In the genomic region with DNA sequence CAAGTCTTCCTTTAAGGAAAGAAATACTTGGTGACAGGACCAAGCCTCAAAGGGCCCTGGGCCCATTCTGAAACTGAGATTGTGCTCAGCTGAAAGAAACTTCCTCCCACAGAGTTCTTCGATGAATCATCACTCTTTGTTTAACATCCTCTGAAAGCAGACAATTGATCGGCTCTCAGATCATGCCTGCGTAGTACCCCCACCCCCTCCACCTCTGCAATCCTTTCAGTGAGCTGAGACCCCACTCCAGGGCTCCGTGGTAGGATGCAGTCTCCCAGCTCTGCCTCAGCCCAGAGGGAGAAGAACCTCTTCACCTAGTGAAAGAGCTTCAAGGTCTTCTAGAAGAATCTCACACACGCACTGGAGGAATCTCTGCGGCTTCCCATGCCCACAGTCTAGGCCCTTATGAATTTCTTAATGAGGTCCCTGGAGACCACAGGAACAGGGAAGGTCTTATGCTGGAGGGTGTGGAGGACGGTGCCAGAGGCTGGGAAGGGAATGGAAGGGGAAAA, we compare ENCODE assay signal across 9 cellular contexts.
DNase-seq lines count a peak whose midpoint lies in the region; ATAC-seq lines count a peak whose summit lies in the region.
"Had no signal": no experiment of that assay in that cellular context is flagged by ENCODE, and none has a peak within 500 bp of the region (broad histone marks: within the 10 kb centered on the region; RNA-seq: fewer than 3 reads in every experiment).

No MANE protein-coding gene starts in this region.

- DNase-seq in DMS53 (lab: John Stamatoyannopoulos, UW) (peak; percentile 12), DMS53 treated with DMSO at 0.1 percent for 48 hours (lab: John Stamatoyannopoulos, UW; ENCODE audit: unreplicated experiment) (no peak), DMS79 treated with DMSO at 0.1 percent for 48 hours (lab: John Stamatoyannopoulos, UW) (no peak), NCI-H1436 treated with DMSO at 0.1 percent for 48 hours (lab: John Stamatoyannopoulos, UW) (no peak)
- peak; percentile 61 to 66 for DNase-seq in activated T-cell treated with anti-CD3 and anti-CD28 coated beads, Interleukin-2, amount 50 U/mL, for 48 hours

- WGBS in mesodermal cell (ENCODE audit: insufficient coverage in 2 of 2), 2 experiments = 2 to 20% methylated on average over 4 to 5 of the region's 7 CpGs

- no peaks in the 10 kb centered on the region for H3K9me3 ChIP-seq in mesodermal cell (ENCODE audit: control insufficient read depth, low read length)

- peaks cover 28% of the 10 kb centered on the region for H3K4me1 ChIP-seq in mesodermal cell (ENCODE audit: control insufficient read depth, insufficient read depth, low read length, poor library complexity, severe bottlenecking)

- H3K27ac ChIP-seq in mesodermal cell (ENCODE audit: low read depth, low read length, severe bottlenecking) = peak overlapping the region; percentile 93
- H3K27ac ChIP-seq: 22Rv1 had no signal

- ATAC-seq in HG03469 (IDR thresholded peaks at IDR 0.05; ENCODE audit: unreplicated experiment) (peak; percentile 79), GM19324 (IDR thresholded peaks at IDR 0.05; ENCODE audit: low FRiP score, unreplicated experiment) (no peak)

- H3K4me3 ChIP-seq in mesodermal cell (ENCODE audit: extremely low read depth, insufficient read depth, low read length, poor library complexity, severe bottlenecking) = no peak overlapping the region

- H3K36me3 ChIP-seq in mesodermal cell (ENCODE audit: control insufficient read depth, insufficient read depth, low read length) = no peaks in the 10 kb centered on the region

Comparison
In these comparisons a context has a peak if more than half of its experiments do, and no peak if none do; other contexts are left out.
1. DNase-seq: peak in DMS53 (single experiment) and activated T-cell treated with anti-CD3 and anti-CD28 coated beads, Interleukin-2, amount 50 U/mL, for 48 hours (2 of 2); none in DMS53 treated with DMSO at 0.1 percent for 48 hours (single experiment), DMS79 treated with DMSO at 0.1 percent for 48 hours (single experiment) and NCI-H1436 treated with DMSO at 0.1 percent for 48 hours (single experiment).